In the genomic region with DNA sequence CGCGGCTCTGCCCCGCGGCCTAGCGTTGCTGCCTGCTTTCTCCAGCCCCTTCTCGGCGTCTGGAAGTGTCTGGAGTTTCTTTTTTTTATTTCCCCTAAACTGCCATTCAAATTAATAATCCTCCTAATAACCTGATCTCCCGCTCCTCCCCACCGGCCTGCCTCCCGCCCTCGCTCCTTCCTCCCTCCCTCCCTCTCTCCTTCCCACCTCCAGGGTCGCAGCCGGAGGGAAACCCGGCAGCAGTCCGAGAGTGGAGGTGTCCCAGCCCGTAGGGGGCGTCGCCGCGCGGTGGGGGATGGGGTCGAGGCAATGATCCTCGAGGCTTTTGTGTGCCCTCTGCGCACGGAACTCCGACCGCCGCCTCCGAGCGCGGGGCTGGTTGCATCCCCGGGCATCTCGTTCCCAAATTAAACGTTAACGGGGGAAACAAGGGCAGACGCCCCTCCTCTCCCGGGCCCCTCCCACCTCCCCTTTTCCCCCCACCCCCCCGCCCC, we compare ENCODE assay signal across 8 cellular contexts. TPM values are rescaled to one million over a fixed set of nuclear protein-coding genes. Genes with fewer than 3 reads are reported as not detected.
DNase-seq lines count a peak whose midpoint lies in the region; ATAC-seq, FAIRE-seq and TF ChIP-seq lines count a peak whose summit lies in the region.

No MANE protein-coding gene starts in this region.

- peak overlapping the region; percentile 78 for H3K4me3 Mint-ChIP-seq in activated T-helper 1 cell treated with anti-CD3 and anti-CD28 coated beads, Interleukin-12 subunit alpha, Interleukin-12 subunit beta, Interleukin-2, Interleukin-4 antibody, amounts not matched to agents 30 ng/mL and 10 ng/mL and 1 ng/mL, durations not matched to agents 14 hours and 24 hours and 36 hours

- intact Hi-C loops in activated T-helper 1 cell treated with anti-CD3 and anti-CD28 coated beads, Interleukin-12 subunit alpha, Interleukin-12 subunit beta, Interleukin-2, Interleukin-4 antibody, amounts not matched to agents 30 ng/mL and 10 ng/mL and 1 ng/mL, durations not matched to agents 14 hours and 24 hours and 36 hours (cut with micrococcal nuclease): loop anchor here (1.0 to 5.0 kb wide), 6 partner anchors 20 to 1431 kb away; a partner anchor contains a TSS
- intact Hi-C loops in tibial artery (cut with DNase I; ENCODE audit: low total_unique reads): loop anchor here (2.0 to 5.0 kb wide), 4 partner anchors 106 to 531 kb away; a partner anchor contains a TSS

- H3K36me3 ChIP-seq in OCI-LY3 (replicated peaks; ENCODE audit: low read depth, low read length) (peaks cover 12% of the 10 kb centered on the region), neural cell (ENCODE audit: insufficient read depth, low read length) (no peaks in the 10 kb centered on the region), tibial artery (peaks cover 0 to 4% (median 0%) of the 10 kb centered on the region in 3 donors)

- H3K4me1 Mint-ChIP-seq in activated T-helper 1 cell treated with anti-CD3 and anti-CD28 coated beads, Interleukin-12 subunit alpha, Interleukin-12 subunit beta, Interleukin-2, Interleukin-4 antibody, amounts not matched to agents 30 ng/mL and 10 ng/mL and 1 ng/mL, durations not matched to agents 14 hours and 24 hours and 36 hours (ENCODE audit: low read depth): peaks cover 53% of the 10 kb centered on the region

- no peaks in the 10 kb centered on the region for H3K9me2 ChIP-seq in neural cell (ENCODE audit: insufficient read depth, low read length)

- DNase-seq in GM12892 (ENCODE audit: insufficient read length) (no peak), fibroblast of pulmonary artery (ENCODE audit: low read depth) (peak; percentile 32), tibial artery (peak; percentile 45 to 84), NCI-H2107 (lab: John Stamatoyannopoulos, UW) (no peak)
- peak; percentile 59 for DNase-seq in activated T-helper 1 cell treated with anti-CD3 and anti-CD28 coated beads, Interleukin-12 subunit alpha, Interleukin-12 subunit beta, Interleukin-2, Interleukin-4 antibody, amounts not matched to agents 30 ng/mL and 10 ng/mL and 1 ng/mL, durations not matched to agents 14 hours and 24 hours and 36 hours (ENCODE audit: low spot score)

- H4K20me1 ChIP-seq in OCI-LY3 (ENCODE audit: insufficient read depth, low read length) (no peaks in the 10 kb centered on the region), neural cell (ENCODE audit: insufficient read depth) (peaks cover 4% of the 10 kb centered on the region)

- H2AFZ ChIP-seq in OCI-LY3 (ENCODE audit: low read depth, low read length): peak overlapping the region; percentile 82; the same call in 1 of the 2 replicates
- peak overlapping the region; percentile 53 for H2AFZ ChIP-seq in neural cell (ENCODE audit: low read depth, low read length)

- ATAC-seq in HG03064 (IDR thresholded peaks at IDR 0.05; ENCODE audit: low read depth, unreplicated experiment): peak; percentile 8

- TF ChIP-seq RAD21 in neural cell (conservative IDR thresholded peaks at IDR 0.05): no peak

- H3K4me1 ChIP-seq in OCI-LY3 (ENCODE audit: low read length) (0 out of 2 replicates have a peak, but pooled peaks cover 9% of the 10 kb centered on the region), tibial artery (peaks cover 0 to 29% (median 18%) of the 10 kb centered on the region in 4 donors)

- no peaks in the 10 kb centered on the region for H3K9me3 Mint-ChIP-seq in activated T-helper 1 cell treated with anti-CD3 and anti-CD28 coated beads, Interleukin-12 subunit alpha, Interleukin-12 subunit beta, Interleukin-2, Interleukin-4 antibody, amounts not matched to agents 30 ng/mL and 10 ng/mL and 1 ng/mL, durations not matched to agents 14 hours and 24 hours and 36 hours

- peaks cover 36% of the 10 kb centered on the region for H3K36me3 Mint-ChIP-seq in activated T-helper 1 cell treated with anti-CD3 and anti-CD28 coated beads, Interleukin-12 subunit alpha, Interleukin-12 subunit beta, Interleukin-2, Interleukin-4 antibody, amounts not matched to agents 30 ng/mL and 10 ng/mL and 1 ng/mL, durations not matched to agents 14 hours and 24 hours and 36 hours (ENCODE audit: low read depth)

- no peaks in the 10 kb centered on the region for H3K9me3 ChIP-seq in OCI-LY3 (ENCODE audit: insufficient read depth, low read length)
- no peaks in the 10 kb centered on the region for H3K9me3 ChIP-seq in neural cell (ENCODE audit: low read length)
- no peaks in the 10 kb centered on the region for H3K9me3 ChIP-seq in tibial artery

- TF ChIP-seq CTCF in OCI-LY3 (IDR thresholded peaks at IDR 0.05; ENCODE audit: low read depth, low read length) (peak; percentile 43), fibroblast of pulmonary artery (IDR thresholded peaks at IDR 0.05; ENCODE audit: low read length, missing control alignments) (peak; percentile 17), neural cell (IDR thresholded peaks at IDR 0.05; ENCODE audit: poor library complexity, severe bottlenecking) (peak; percentile 61), tibial artery (IDR thresholded peaks at IDR 0.05) (no peak)

- H3K9ac ChIP-seq in OCI-LY3 (ENCODE audit: low read length): peak overlapping the region; percentile 88
- H3K9ac ChIP-seq in neural cell (ENCODE audit: low read length): peak overlapping the region; percentile 90

- no peaks in the 10 kb centered on the region for H3F3A ChIP-seq in neural cell (ENCODE audit: insufficient read depth, low read length, poor library complexity, severe bottlenecking)

- H3K27ac Mint-ChIP-seq in activated T-helper 1 cell treated with anti-CD3 and anti-CD28 coated beads, Interleukin-12 subunit alpha, Interleukin-12 subunit beta, Interleukin-2, Interleukin-4 antibody, amounts not matched to agents 30 ng/mL and 10 ng/mL and 1 ng/mL, durations not matched to agents 14 hours and 24 hours and 36 hours: peak overlapping the region; percentile 71

- H3K27me3 Mint-ChIP-seq in activated T-helper 1 cell treated with anti-CD3 and anti-CD28 coated beads, Interleukin-12 subunit alpha, Interleukin-12 subunit beta, Interleukin-2, Interleukin-4 antibody, amounts not matched to agents 30 ng/mL and 10 ng/mL and 1 ng/mL, durations not matched to agents 14 hours and 24 hours and 36 hours (ENCODE audit: insufficient read depth): peaks cover 16% of the 10 kb centered on the region

- H3K79me2 ChIP-seq in OCI-LY3 (ENCODE audit: low read length) (no peaks in the 10 kb centered on the region; the same call in 1 of the 2 replicates), neural cell (replicated peaks; ENCODE audit: insufficient read depth, low read length) (peaks cover 22% of the 10 kb centered on the region)

- peak; percentile 42 for FAIRE-seq in GM12892 (lab: Jason Lieb, UNC)

- H3K4me3 ChIP-seq in OCI-LY3 (ENCODE audit: low read length): peak overlapping the region; percentile 95
- H3K4me3 ChIP-seq in fibroblast of pulmonary artery (replicated peaks; ENCODE audit: low read depth, low read length): peak overlapping the region; percentile 71
- peak overlapping the region; percentile 92 for H3K4me3 ChIP-seq in neural cell (ENCODE audit: low read length)
- peak overlapping the region; percentile 73 to 77 for H3K4me3 ChIP-seq in tibial artery

- TF ChIP-seq EP300 in neural cell (conservative IDR thresholded peaks at IDR 0.05; ENCODE audit: poor library complexity, severe bottlenecking): no peak

- TF ChIP-seq POLR2A in GM12892 (IDR thresholded peaks at IDR 0.05; ENCODE audit: low read depth, low read length): no peak

- H3K27ac ChIP-seq in OCI-LY3 (ENCODE audit: low read length): peak overlapping the region; percentile 56
- H3K27ac ChIP-seq in neural cell (ENCODE audit: low read length): peak overlapping the region; percentile 87
- peak overlapping the region; percentile 60 to 86 for H3K27ac ChIP-seq in tibial artery

- H3K27me3 ChIP-seq in OCI-LY3 (ENCODE audit: low read depth, low read length) (peaks cover 8% of the 10 kb centered on the region; the same call in 1 of the 2 replicates), neural cell (ENCODE audit: insufficient read depth, low read depth, low read length) (peaks cover 34% of the 10 kb centered on the region), tibial artery (peaks cover 0 to 24% of the 10 kb centered on the region in 2 donors)

- H3K4me2 ChIP-seq in OCI-LY3 (ENCODE audit: low read length) (peak overlapping the region; percentile 95), neural cell (ENCODE audit: low read length) (no peak overlapping the region)

TF ChIP-seq in neural cell, 6 proteins besides CTCF, POLR2A, EP300 and RAD21:
- TF ChIP-seq POLR2AphosphoS5 (IDR thresholded peaks at IDR 0.05) (peak; percentile 76), TAF1 (IDR thresholded peaks at IDR 0.05; ENCODE audit: low read depth) (peak; percentile 60)
- TF ChIP-seq, protein P1, sequence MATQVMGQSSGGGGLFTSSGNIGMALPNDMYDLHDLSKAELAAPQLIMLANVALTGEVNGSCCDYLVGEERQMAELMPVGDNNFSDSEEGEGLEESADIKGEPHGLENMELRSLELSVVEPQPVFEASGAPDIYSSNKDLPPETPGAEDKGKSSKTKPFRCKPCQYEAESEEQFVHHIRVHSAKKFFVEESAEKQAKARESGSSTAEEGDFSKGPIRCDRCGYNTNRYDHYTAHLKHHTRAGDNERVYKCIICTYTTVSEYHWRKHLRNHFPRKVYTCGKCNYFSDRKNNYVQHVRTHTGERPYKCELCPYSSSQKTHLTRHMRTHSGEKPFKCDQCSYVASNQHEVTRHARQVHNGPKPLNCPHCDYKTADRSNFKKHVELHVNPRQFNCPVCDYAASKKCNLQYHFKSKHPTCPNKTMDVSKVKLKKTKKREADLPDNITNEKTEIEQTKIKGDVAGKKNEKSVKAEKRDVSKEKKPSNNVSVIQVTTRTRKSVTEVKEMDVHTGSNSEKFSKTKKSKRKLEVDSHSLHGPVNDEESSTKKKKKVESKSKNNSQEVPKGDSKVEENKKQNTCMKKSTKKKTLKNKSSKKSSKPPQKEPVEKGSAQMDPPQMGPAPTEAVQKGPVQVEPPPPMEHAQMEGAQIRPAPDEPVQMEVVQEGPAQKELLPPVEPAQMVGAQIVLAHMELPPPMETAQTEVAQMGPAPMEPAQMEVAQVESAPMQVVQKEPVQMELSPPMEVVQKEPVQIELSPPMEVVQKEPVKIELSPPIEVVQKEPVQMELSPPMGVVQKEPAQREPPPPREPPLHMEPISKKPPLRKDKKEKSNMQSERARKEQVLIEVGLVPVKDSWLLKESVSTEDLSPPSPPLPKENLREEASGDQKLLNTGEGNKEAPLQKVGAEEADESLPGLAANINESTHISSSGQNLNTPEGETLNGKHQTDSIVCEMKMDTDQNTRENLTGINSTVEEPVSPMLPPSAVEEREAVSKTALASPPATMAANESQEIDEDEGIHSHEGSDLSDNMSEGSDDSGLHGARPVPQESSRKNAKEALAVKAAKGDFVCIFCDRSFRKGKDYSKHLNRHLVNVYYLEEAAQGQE (IDR thresholded peaks at IDR 0.05; ENCODE audit: borderline replicate concordance): no peak

RNA-seq across cellular contexts. Expression of a gene that starts 1.1 kb away (rescaled TPM):
- polyA plus RNA-seq in GM12892 (2012; ENCODE audit: missing spikeins): 7.1 TPM
- total RNA-seq in activated T-helper 1 cell treated with anti-CD3 and anti-CD28 coated beads, Interleukin-12 subunit alpha, Interleukin-12 subunit beta, Interleukin-2, Interleukin-4 antibody, amounts not matched to agents 30 ng/mL and 10 ng/mL and 1 ng/mL, durations not matched to agents 14 hours and 24 hours and 36 hours: 28.2 and 28.8 TPM in 2 replicates
- polyA plus RNA-seq in neural cell: 115 and 119 TPM in 2 replicates
- polyA minus RNA-seq in neural cell: 110 and 112 TPM in 2 replicates

Comparison
In these comparisons a context has a peak if more than half of its experiments do, and no peak if none do; other contexts are left out.
1. DNase-seq: peak in activated T-helper 1 cell treated with anti-CD3 and anti-CD28 coated beads, Interleukin-12 subunit alpha, Interleukin-12 subunit beta, Interleukin-2, Interleukin-4 antibody, amounts not matched to agents 30 ng/mL and 10 ng/mL and 1 ng/mL, durations not matched to agents 14 hours and 24 hours and 36 hours (single experiment), fibroblast of pulmonary artery (single experiment) and tibial artery (2 of 2); none in GM12892 (single experiment) and NCI-H2107 (single experiment).
2. CTCF ChIP-seq: peak in OCI-LY3 (single experiment), fibroblast of pulmonary artery (single experiment) and neural cell (single experiment); none in tibial artery (0 of 2).
3. Peak in every context shown above with its lines, with median percentiles within 50 percentile points of each other: H3K27ac ChIP-seq and H3K4me3 ChIP-seq.